ENCODE assay signal across 9 cellular contexts in genomic region chr17:73091410-73091769, GRCh38. TPM values are rescaled to one million over a fixed set of nuclear protein-coding genes. Genes with fewer than 3 reads are reported as not detected.
A peak's percentile ranks its signal among the peaks of the same experiment; 100 is the strongest.
DNase-seq lines count a peak whose midpoint lies in the region; ATAC-seq and TF ChIP-seq lines count a peak whose summit lies in the region.
"Had no signal": no experiment of that assay in that cellular context is flagged by ENCODE, and none has a peak within 500 bp of the region (broad histone marks: within the 10 kb centered on the region; RNA-seq: fewer than 3 reads in every experiment).

No MANE protein-coding gene starts in this region.

- DNase-seq in heart right ventricle (no peak), left cardiac atrium (no peak), breast epithelium (ENCODE audit: low spot score in 2 of 2) (no peak), uterus (no peak), prostate gland (ENCODE audit: low spot score) (no peak), D341Med (ENCODE audit: low spot score) (no peak)

- peak overlapping the region in 8 of 10 donors; percentile 55 to 79 (median 66) for H3K4me3 ChIP-seq in heart right ventricle
- peak overlapping the region; percentile 73 to 85 (median 74) for H3K4me3 ChIP-seq in breast epithelium
- peak overlapping the region; percentile 87 to 90 for H3K4me3 ChIP-seq in mucosa of rectum (ENCODE audit: low read length in 2 of 2)
- peak overlapping the region; percentile 61 to 74 for H3K4me3 ChIP-seq in uterus
- H3K4me3 ChIP-seq in prostate gland, result peak overlapping the region in 1 of 2 donors; percentile 47

- peak overlapping the region in 1 of 2 donors; percentile 66 for H3K9ac ChIP-seq in mucosa of rectum (ENCODE audit: low read depth in 1 of 2, low read length in 2 of 2)

- H3K4me1 ChIP-seq in heart right ventricle (peaks cover 2 to 32% (median 15%) of the 10 kb centered on the region in 9 donors), breast epithelium (peaks cover 0 to 9% of the 10 kb centered on the region in 2 donors), mucosa of rectum (ENCODE audit: control insufficient read depth in 2 of 2, insufficient read depth in 2 of 2, low read length in 2 of 2) (peaks cover 10 to 13% of the 10 kb centered on the region in 2 donors), uterus (peaks cover 0 to 3% of the 10 kb centered on the region in 2 donors), prostate gland (replicated peaks) (peaks cover 3% of the 10 kb centered on the region)

- H3K27me3 ChIP-seq in heart right ventricle, result peaks cover 0 to 8% (median 0%) of the 10 kb centered on the region in 7 donors
- no peaks in the 10 kb centered on the region for H3K27me3 ChIP-seq in breast epithelium
- H3K27me3 ChIP-seq in mucosa of rectum (ENCODE audit: control insufficient read depth in 2 of 2, insufficient read depth in 2 of 2, low read length in 2 of 2), result no peaks in the 10 kb centered on the region
- no peaks in the 10 kb centered on the region for H3K27me3 ChIP-seq in uterus
- H3K27me3 ChIP-seq in prostate gland (replicated peaks; ENCODE audit: insufficient read depth), result no peaks in the 10 kb centered on the region
- H3K27me3 ChIP-seq: SJSA1 had no signal

- H3K36me3 ChIP-seq in heart right ventricle (peaks cover 0 to 21% (median 6%) of the 10 kb centered on the region in 9 donors), breast epithelium (no peaks in the 10 kb centered on the region), mucosa of rectum (ENCODE audit: control insufficient read depth in 2 of 2, insufficient read depth in 2 of 2, low read length in 2 of 2) (peaks cover 0 to 6% of the 10 kb centered on the region in 2 donors), uterus (no peaks in the 10 kb centered on the region), prostate gland (no peaks in the 10 kb centered on the region)
- H3K36me3 ChIP-seq: SJSA1 had no signal

- peak in 1 of 8 donors; percentile 21 for ATAC-seq in heart right ventricle
- no peak for ATAC-seq in left cardiac atrium
- no peak for ATAC-seq in HG02798 (IDR thresholded peaks at IDR 0.05; ENCODE audit: poor library complexity, unreplicated experiment)

- no peak for TF ChIP-seq POLR2A in breast epithelium (IDR thresholded peaks at IDR 0.05)
- TF ChIP-seq POLR2A in uterus (IDR thresholded peaks at IDR 0.05), result no peak
- TF ChIP-seq POLR2A in prostate gland (IDR thresholded peaks at IDR 0.05), result no peak

- H3K27ac ChIP-seq in heart right ventricle (peak overlapping the region in 4 of 10 donors; percentile 54 to 76 (median 64)), breast epithelium (peak overlapping the region in 1 of 2 donors; percentile 76), mucosa of rectum (ENCODE audit: low read depth in 2 of 2, low read length in 2 of 2) (no peak overlapping the region), uterus (peak overlapping the region; percentile 62 to 74), prostate gland (peak overlapping the region in 1 of 2 donors; percentile 53)
- H3K27ac ChIP-seq: SJSA1 had no signal

- WGBS in heart right ventricle, 2 donors, result 46 to 55% methylated on average over 4 of the region's 4 CpGs
- 20% methylated on average over 4 of the region's 4 CpGs for WGBS in prostate gland

- no peaks in the 10 kb centered on the region for H3K9me3 ChIP-seq in heart right ventricle
- H3K9me3 ChIP-seq in breast epithelium, result no peaks in the 10 kb centered on the region
- H3K9me3 ChIP-seq in mucosa of rectum (ENCODE audit: control insufficient read depth in 2 of 2, low read length in 2 of 2), result no peaks in the 10 kb centered on the region
- no peaks in the 10 kb centered on the region for H3K9me3 ChIP-seq in uterus
- H3K9me3 ChIP-seq in prostate gland, result no peaks in the 10 kb centered on the region
- H3K9me3 ChIP-seq: SJSA1 had no signal

- TF ChIP-seq CTCF in heart right ventricle (IDR thresholded peaks at IDR 0.05) (no peak), breast epithelium (IDR thresholded peaks at IDR 0.05) (no peak), uterus (IDR thresholded peaks at IDR 0.05) (no peak), prostate gland (IDR thresholded peaks at IDR 0.05) (no peak)

- intact Hi-C loops in heart right ventricle (cut with DNase I), result loop anchor here in 3 of 10 donors (2.0 to 5.0 kb wide), 4 partner anchors 49 to 104 kb away; no protein-coding TSS in a partner anchor
- intact Hi-C loops in left cardiac atrium (cut with DNase I), result no loop called here
- intact Hi-C loops in breast epithelium (cut with DNase I; ENCODE audit: low total_unique reads), result no loop called here
- intact Hi-C loops in uterus (cut with DNase I; ENCODE audit: low total_unique reads), result no loop called here
- intact Hi-C loops in prostate gland (cut with DNase I), result loop anchor here (5.0 kb wide), 1 partner anchor 109 kb away; no protein-coding TSS in a partner anchor

RNA-seq across cellular contexts. Expression of gene SLC39A11, which starts 1.1 kb away (rescaled TPM):
- total RNA-seq in heart right ventricle (10 to 100 TPM in 1 of 10 donors, 1 to 10 TPM in 9; 3.9 to 11.3 (median 7.1) TPM), left cardiac atrium (10 to 100 TPM; 11.3 to 11.7 TPM), breast epithelium (10 to 100 TPM; 31.8 to 54.6 (median 47.0) TPM), uterus (10 to 100 TPM in 3 of 4 donors, 1 to 10 TPM in 1; 5.4 to 56.2 (median 21.0) TPM), prostate gland (10 to 100 TPM; 15.1 to 29.7 TPM)
- polyA plus RNA-seq in heart right ventricle, result 1 to 10 TPM; 2.4 to 4.5 TPM

Comparison
In these comparisons a context has a peak if more than half of its experiments do, and no peak if none do; other contexts are left out.
1. H3K27ac ChIP-seq: peak in uterus (2 of 2); none in mucosa of rectum (0 of 2).